In genomic region chr4:81038636-81039350, GRCh38 we compare ENCODE assay signal across 1 cellular context.
TF ChIP-seq lines count a peak whose summit lies in the region.

No MANE protein-coding gene starts in this region.

TF ChIP-seq in GM12878, 131 proteins besides CTCF, POLR2A, EP300 and RAD21 (continued from another document):
- TF ChIP-seq IRF5 (IDR thresholded peaks at IDR 0.05; ENCODE audit: borderline replicate concordance) (no peak), ZNF274 (IDR thresholded peaks at IDR 0.05; ENCODE audit: insufficient read depth, insufficient read length) (no peak), ELK1 (IDR thresholded peaks at IDR 0.05; ENCODE audit: low read depth, low read length) (no peak), ZNF217 (IDR thresholded peaks at IDR 0.05) (no peak), E2F8 (IDR thresholded peaks at IDR 0.05; ENCODE audit: low read depth, partially characterized antibody) (no peak), SPI1 (IDR thresholded peaks at IDR 0.05; ENCODE audit: borderline replicate concordance, insufficient read depth, low read depth, low read length) (no peak), KDM1A (IDR thresholded peaks at IDR 0.05; ENCODE audit: borderline replicate concordance) (no peak), MLLT1 (IDR thresholded peaks at IDR 0.05) (no peak), BMI1 (IDR thresholded peaks at IDR 0.05; ENCODE audit: borderline replicate concordance) (no peak)
